In the genomic region with DNA sequence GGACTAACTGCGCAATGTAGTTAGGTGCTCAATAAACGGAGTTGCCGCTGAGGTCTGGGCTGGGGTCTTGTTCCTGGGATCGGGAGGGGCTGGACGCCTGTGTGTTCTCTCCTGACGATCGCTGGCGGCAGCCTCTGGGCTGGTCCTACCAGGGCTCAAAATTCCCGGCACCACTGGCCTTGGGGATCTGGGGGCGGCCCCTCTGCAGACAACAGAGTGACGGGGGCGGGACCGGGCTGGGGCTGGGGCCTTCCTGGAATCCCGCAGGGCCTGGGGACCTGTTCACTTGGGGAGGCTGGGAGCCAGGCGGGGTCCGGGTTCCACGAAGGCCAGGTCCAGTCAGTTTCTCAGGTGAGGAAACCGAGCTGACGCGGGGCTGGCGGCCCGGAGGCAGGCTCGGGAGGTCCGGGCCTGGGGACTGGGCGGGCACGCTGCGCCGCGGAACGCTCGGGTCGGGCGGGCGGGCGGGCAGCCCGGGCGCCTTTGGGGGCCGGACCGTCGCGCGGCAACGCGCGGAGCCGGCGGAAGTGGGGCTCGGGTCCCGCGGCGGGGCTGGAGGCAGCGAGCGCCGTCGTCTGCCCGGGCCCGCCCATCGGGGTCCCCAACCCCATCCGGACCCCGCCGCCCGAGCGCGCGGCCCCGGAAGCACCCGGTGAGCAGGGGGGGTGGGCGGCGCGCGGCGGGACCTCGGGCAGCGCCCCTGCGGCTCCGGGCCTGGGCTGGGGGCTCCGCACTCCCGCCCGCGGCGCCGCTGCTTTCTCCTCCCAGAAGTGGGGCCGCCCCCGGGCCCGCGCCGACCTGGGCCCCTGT, we compare ENCODE assay signal across 8 cellular contexts. TPM values are rescaled to one million over a fixed set of nuclear protein-coding genes. Genes with fewer than 3 reads are reported as not detected.
DNase-seq lines count a peak whose midpoint lies in the region; FAIRE-seq and TF ChIP-seq lines count a peak whose summit lies in the region.

A gene (plus strand): TSS at position 524 of the 810 bp plus-strand sequence. CDS start 4,107 bp downstream, outside the sequence.

- in situ Hi-C loops in GM18951 (cut with MboI; ENCODE audit: low sequenced_read_pairs, unreplicated experiment) = no loop called here

- H3K27ac ChIP-seq in Karpas-422 (ENCODE audit: low read length) (peak within 1 kb of the TSS; percentile 41), kidney (ENCODE audit: low read depth in 2 of 2, low read length in 2 of 2) (peak within 1 kb of the TSS; percentile 63 to 83)

- peak within 1 kb of the TSS; percentile 99 for H3K4me2 ChIP-seq in Karpas-422 (ENCODE audit: low read depth, low read length, poor library complexity, severe bottlenecking)

- no peaks in the 10 kb centered on the region for H3K9me2 ChIP-seq in Karpas-422 (replicated peaks; ENCODE audit: insufficient read depth, low read length)

- peak; percentile 60 for TF ChIP-seq POLR2A in GM18951 (IDR thresholded peaks at IDR 0.05; ENCODE audit: extremely low read depth, insufficient read depth, insufficient read length)

- H3K79me2 ChIP-seq in Karpas-422 (ENCODE audit: low read length) = peaks cover 23% of the 10 kb centered on the region

- FAIRE-seq in kidney (lab: Jason Lieb, UNC) = no peak

- H3K9ac ChIP-seq in Karpas-422 (ENCODE audit: low read length) (peak within 1 kb of the TSS; percentile 98), kidney (ENCODE audit: low read length in 2 of 2) (peak within 1 kb of the TSS; percentile 58 to 65)

- no peaks in the 10 kb centered on the region for H3K36me3 ChIP-seq in Karpas-422 (ENCODE audit: insufficient read depth, low read length)
- H3K36me3 ChIP-seq in kidney (ENCODE audit: control insufficient read depth in 1 of 2, insufficient read depth in 2 of 2, low read length in 2 of 2) = peaks cover 2 to 5% of the 10 kb centered on the region in 2 donors

- H3K4me1 ChIP-seq in Karpas-422 (ENCODE audit: low read length) (peaks cover 37% of the 10 kb centered on the region), kidney (ENCODE audit: control insufficient read depth in 1 of 2, insufficient read depth in 1 of 2, low read depth in 1 of 2, low read length in 2 of 2) (peaks cover 0 to 46% of the 10 kb centered on the region in 2 donors)

- no peak for DNase-seq in AG09309 (ENCODE audit: low read depth)
- DNase-seq in Karpas-422 = peak; percentile 88
- peak; percentile 49 to 54 for DNase-seq in activated CD4-positive, alpha-beta T cell treated with anti-CD3 and anti-CD28 coated beads for 24 hours (ENCODE audit: low read depth in 2 of 2)
- peak; percentile 76 for DNase-seq in cerebellum (ENCODE audit: low spot score)
- DNase-seq in kidney = peak; percentile 90
- DNase-seq in stimulated activated CD4-positive, alpha-beta T cell treated with anti-CD3 and anti-CD28 coated beads, Interleukin-15, amount 100 ng/mL, for 1 hour (ENCODE audit: low read depth in 1 of 2, low spot score in 1 of 2) = peak; percentile 48 to 59
- no peak for DNase-seq in NCI-H2107 treated with DMSO at 0.1 percent for 48 hours (lab: John Stamatoyannopoulos, UW; ENCODE audit: unreplicated experiment)

- H3K9me3 ChIP-seq in Karpas-422 (ENCODE audit: low read length) (no peaks in the 10 kb centered on the region), kidney (ENCODE audit: control insufficient read depth in 1 of 2, low read length in 2 of 2) (no peaks in the 10 kb centered on the region)

- H3K4me3 ChIP-seq in AG09309 (ENCODE audit: control insufficient read depth, low read depth, low read length) (peak within 1 kb of the TSS; percentile 70), Karpas-422 (ENCODE audit: low read length) (peak within 1 kb of the TSS; percentile 99), kidney (ENCODE audit: low read length in 2 of 2) (peak within 1 kb of the TSS; percentile 73 to 87)

- H4K20me1 ChIP-seq in Karpas-422 (ENCODE audit: insufficient read depth, low read depth, low read length) = no peaks in the 10 kb centered on the region

- peak within 1 kb of the TSS; percentile 81 for H2AFZ ChIP-seq in Karpas-422 (ENCODE audit: low read length)

- TF ChIP-seq CTCF in AG09309 (IDR thresholded peaks at IDR 0.05; ENCODE audit: control insufficient read depth, insufficient read depth, low read depth, low read length, missing control alignments) (no peak), kidney (IDR thresholded peaks at IDR 0.05; ENCODE audit: borderline replicate concordance, extremely low read depth, insufficient read depth) (no peak)

- no peaks in the 10 kb centered on the region for H3K27me3 ChIP-seq in Karpas-422 (ENCODE audit: low read length)

- intact Hi-C loops in kidney (cut with DNase I) = no loop called here

RNA-seq across cellular contexts. Expression of the gene that starts here (rescaled TPM):
- total RNA-seq in Karpas-422 (2014; rRNA removed; shearing (Covaris generic); ENCODE audit: low replicate concordance) = 35.7 and 64.3 TPM in 2 replicates
- 28.9 TPM for total RNA-seq in cerebellum
- 92.9 TPM for total RNA-seq in kidney
- 118 TPM for polyA plus RNA-seq in kidney (ENCODE audit: insufficient read depth, low read depth, low replicate concordance)

Comparison
In these comparisons a context has a peak if more than half of its experiments do, and no peak if none do; other contexts are left out.
1. DNase-seq: peak in Karpas-422 (single experiment), activated CD4-positive, alpha-beta T cell treated with anti-CD3 and anti-CD28 coated beads for 24 hours (2 of 2), cerebellum (single experiment), kidney (single experiment) and stimulated activated CD4-positive, alpha-beta T cell treated with anti-CD3 and anti-CD28 coated beads, Interleukin-15, amount 100 ng/mL, for 1 hour (2 of 2); none in AG09309 (single experiment) and NCI-H2107 treated with DMSO at 0.1 percent for 48 hours (single experiment).
2. Peak in every context shown above with its lines, with median percentiles within 50 percentile points of each other: H3K4me3 ChIP-seq.